1 cellular context compared by ENCODE assay signal in the genomic region with DNA sequence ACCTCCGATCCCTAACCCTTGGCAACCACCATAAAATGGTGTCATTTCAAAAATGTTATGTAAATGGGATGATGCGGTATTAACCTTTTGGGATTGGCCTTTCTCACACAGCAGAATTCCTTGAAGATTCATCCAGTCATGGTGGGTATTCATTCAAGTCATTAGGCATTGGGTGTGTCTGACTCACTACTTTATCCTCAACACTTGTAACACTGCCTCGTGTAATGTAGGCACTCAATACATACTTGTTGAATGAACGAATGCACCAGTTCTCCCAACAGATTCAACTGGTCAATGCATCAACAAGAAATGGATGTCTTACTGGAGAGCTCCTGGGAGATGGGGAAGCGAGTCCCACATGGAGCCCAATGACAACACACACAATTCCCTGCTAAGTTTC.
TF ChIP-seq lines count a peak whose summit lies in the region.

No MANE protein-coding gene starts in this region.

TF ChIP-seq in HEK293, 187 proteins besides CTCF, POLR2A, EP300 and RAD21 (continued from another document):
- no peak for TF ChIP-seq HIC1 (tag by site-specific recombination; IDR thresholded peaks at IDR 0.05)
- no peak for TF ChIP-seq ZNF202 (tag by site-specific recombination; IDR thresholded peaks at IDR 0.05; ENCODE audit: borderline replicate concordance)
- TF ChIP-seq KLF8 (tag by site-specific recombination; IDR thresholded peaks at IDR 0.05) = no peak
- no peak for TF ChIP-seq ZNF701 (tag by site-specific recombination; IDR thresholded peaks at IDR 0.05)
- no peak for TF ChIP-seq ZNF600 (tag by site-specific recombination; IDR thresholded peaks at IDR 0.05)
TF ChIP-seq in HEK293: peak in this region for 1.
